In the genomic region with DNA sequence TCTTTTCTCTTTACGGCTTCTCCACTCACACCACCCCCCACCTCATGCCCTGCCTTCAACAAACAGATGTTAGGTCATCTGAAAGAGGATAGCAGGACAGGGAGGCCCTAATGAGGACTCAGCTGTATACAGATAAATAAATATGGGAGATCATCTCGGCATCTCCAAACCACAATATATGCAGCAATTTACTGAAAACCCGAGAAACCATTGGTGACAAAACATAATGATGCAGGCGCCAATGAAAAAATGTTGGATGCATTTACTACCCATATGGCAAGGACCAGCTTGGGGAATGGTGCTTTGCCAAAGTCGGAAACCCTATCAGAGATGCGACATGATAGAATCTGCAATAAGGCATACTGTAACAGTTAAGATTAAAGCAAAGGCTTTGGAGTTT, we compare ENCODE assay signal across 1 cellular context.
TF ChIP-seq lines count a peak whose summit lies in the region.

No MANE protein-coding gene starts in this region.

TF ChIP-seq in GM23338, 12 proteins besides CTCF, POLR2A, EP300 and RAD21 (continued from another document):
- TF ChIP-seq, protein P1, sequence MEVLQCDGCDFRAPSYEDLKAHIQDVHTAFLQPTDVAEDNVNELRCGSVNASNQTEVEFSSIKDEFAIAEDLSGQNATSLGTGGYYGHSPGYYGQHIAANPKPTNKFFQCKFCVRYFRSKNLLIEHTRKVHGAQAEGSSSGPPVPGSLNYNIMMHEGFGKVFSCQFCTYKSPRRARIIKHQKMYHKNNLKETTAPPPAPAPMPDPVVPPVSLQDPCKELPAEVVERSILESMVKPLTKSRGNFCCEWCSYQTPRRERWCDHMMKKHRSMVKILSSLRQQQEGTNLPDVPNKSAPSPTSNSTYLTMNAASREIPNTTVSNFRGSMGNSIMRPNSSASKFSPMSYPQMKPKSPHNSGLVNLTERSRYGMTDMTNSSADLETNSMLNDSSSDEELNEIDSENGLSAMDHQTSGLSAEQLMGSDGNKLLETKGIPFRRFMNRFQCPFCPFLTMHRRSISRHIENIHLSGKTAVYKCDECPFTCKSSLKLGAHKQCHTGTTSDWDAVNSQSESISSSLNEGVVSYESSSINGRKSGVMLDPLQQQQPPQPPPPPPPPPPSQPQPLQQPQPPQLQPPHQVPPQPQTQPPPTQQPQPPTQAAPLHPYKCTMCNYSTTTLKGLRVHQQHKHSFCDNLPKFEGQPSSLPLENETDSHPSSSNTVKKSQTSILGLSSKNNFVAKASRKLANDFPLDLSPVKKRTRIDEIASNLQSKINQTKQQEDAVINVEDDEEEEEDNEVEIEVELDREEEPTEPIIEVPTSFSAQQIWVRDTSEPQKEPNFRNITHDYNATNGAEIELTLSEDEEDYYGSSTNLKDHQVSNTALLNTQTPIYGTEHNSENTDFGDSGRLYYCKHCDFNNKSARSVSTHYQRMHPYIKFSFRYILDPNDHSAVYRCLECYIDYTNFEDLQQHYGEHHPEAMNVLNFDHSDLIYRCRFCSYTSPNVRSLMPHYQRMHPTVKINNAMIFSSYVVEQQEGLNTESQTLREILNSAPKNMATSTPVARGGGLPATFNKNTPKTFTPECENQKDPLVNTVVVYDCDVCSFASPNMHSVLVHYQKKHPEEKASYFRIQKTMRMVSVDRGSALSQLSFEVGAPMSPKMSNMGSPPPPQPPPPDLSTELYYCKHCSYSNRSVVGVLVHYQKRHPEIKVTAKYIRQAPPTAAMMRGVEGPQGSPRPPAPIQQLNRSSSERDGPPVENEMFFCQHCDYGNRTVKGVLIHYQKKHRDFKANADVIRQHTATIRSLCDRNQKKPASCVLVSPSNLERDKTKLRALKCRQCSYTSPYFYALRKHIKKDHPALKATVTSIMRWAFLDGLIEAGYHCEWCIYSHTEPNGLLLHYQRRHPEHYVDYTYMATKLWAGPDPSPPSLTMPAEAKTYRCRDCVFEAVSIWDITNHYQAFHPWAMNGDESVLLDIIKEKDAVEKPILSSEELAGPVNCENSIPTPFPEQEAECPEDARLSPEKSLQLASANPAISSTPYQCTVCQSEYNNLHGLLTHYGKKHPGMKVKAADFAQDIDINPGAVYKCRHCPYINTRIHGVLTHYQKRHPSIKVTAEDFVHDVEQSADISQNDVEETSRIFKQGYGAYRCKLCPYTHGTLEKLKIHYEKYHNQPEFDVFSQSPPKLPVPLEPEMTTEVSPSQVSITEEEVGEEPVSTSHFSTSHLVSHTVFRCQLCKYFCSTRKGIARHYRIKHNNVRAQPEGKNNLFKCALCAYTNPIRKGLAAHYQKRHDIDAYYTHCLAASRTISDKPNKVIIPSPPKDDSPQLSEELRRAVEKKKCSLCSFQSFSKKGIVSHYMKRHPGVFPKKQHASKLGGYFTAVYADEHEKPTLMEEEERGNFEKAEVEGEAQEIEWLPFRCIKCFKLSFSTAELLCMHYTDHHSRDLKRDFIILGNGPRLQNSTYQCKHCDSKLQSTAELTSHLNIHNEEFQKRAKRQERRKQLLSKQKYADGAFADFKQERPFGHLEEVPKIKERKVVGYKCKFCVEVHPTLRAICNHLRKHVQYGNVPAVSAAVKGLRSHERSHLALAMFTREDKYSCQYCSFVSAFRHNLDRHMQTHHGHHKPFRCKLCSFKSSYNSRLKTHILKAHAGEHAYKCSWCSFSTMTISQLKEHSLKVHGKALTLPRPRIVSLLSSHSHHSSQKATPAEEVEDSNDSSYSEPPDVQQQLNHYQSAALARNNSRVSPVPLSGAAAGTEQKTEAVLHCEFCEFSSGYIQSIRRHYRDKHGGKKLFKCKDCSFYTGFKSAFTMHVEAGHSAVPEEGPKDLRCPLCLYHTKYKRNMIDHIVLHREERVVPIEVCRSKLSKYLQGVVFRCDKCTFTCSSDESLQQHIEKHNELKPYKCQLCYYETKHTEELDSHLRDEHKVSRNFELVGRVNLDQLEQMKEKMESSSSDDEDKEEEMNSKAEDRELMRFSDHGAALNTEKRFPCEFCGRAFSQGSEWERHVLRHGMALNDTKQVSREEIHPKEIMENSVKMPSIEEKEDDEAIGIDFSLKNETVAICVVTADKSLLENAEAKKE (CRISPR knock-in tag; IDR thresholded peaks at IDR 0.05), result no peak
- no peak for TF ChIP-seq STAT1 (IDR thresholded peaks at IDR 0.05; ENCODE audit: unreplicated experiment)
